Comparison of ENCODE assay signal across 29 cellular contexts in genomic region chr1:15751739-15752138, GRCh38. TPM values are rescaled to one million over a fixed set of nuclear protein-coding genes. Genes with fewer than 3 reads are reported as not detected.
"Had no signal": no experiment of that assay in that cellular context is flagged by ENCODE, and none has a peak within 500 bp of the region (broad histone marks: within the 10 kb centered on the region; RNA-seq: fewer than 3 reads in every experiment).

No MANE protein-coding gene starts in this region.

- DNase-seq: colonic mucosa; effector CD4-positive, alpha-beta T cell; erythroblast; foreskin melanocyte; heart left ventricle; hippocampal formation; left colon; left ventricle myocardium superior; naive thymus-derived CD4-positive, alpha-beta T cell; nucleus accumbens; psoas muscle; retina; sigmoid colon; stimulated activated naive CD4-positive, alpha-beta T cell; stomach; substantia nigra; upper lobe of right lung had no signal

- H3K4me1 ChIP-seq: colonic mucosa, parathyroid adenoma had no signal

- H3K4me3 ChIP-seq: colonic mucosa, heart left ventricle, lung, psoas muscle, sigmoid colon, skin epidermis, stomach, upper lobe of right lung, vagina had no signal

- H2AFZ ChIP-seq: parathyroid adenoma had no signal

- H3K27ac Mint-ChIP-seq: endodermal cell; naive thymus-derived CD4-positive, alpha-beta T cell had no signal

- H3K4me3 Mint-ChIP-seq: endodermal cell; naive thymus-derived CD4-positive, alpha-beta T cell had no signal

- H3K79me2 ChIP-seq: parathyroid adenoma had no signal

- H3K36me3 Mint-ChIP-seq: naive thymus-derived CD4-positive, alpha-beta T cell had no signal

- H3K27me3 ChIP-seq: colonic mucosa, sigmoid colon, upper lobe of right lung, vagina had no signal

- H3K27ac ChIP-seq: colonic mucosa, heart left ventricle, parathyroid adenoma, psoas muscle, sigmoid colon, skin epidermis, stomach, upper lobe of right lung, vagina had no signal

- H3K36me3 ChIP-seq: colonic mucosa, heart left ventricle, sigmoid colon, stomach, upper lobe of right lung, vagina had no signal

- H3K9ac ChIP-seq: parathyroid adenoma had no signal

- H3K9me3 ChIP-seq: colonic mucosa, heart left ventricle, psoas muscle, sigmoid colon, stomach, upper lobe of right lung, vagina had no signal

RNA-seq across cellular contexts. Expression of gene FBLIM1, which starts 6.9 kb away (rescaled TPM):
- total RNA-seq: mononuclear cell had no signal

RNA-seq across cellular contexts. Expression of gene TMEM82, which starts 9.4 kb away (rescaled TPM):
- total RNA-seq: cerebellum; endothelial cell of umbilical vein; heart left ventricle; kidney epithelial cell; left ventricle myocardium superior; lung; mesenteric fat pad; mononuclear cell; naive thymus-derived CD4-positive, alpha-beta T cell; psoas muscle; upper lobe of right lung; vagina had no signal
- polyA plus RNA-seq: endothelial cell of umbilical vein; heart left ventricle; lung; naive thymus-derived CD4-positive, alpha-beta T cell; neural cell; psoas muscle; thymus had no signal
